ENCODE assay signal across 8 cellular contexts in genomic region chr21:44455524-44456206, GRCh38. TPM values are rescaled to one million over a fixed set of nuclear protein-coding genes. Genes with fewer than 3 reads are reported as not detected.
DNase-seq lines count a peak whose midpoint lies in the region; ATAC-seq, FAIRE-seq and TF ChIP-seq lines count a peak whose summit lies in the region.

No MANE protein-coding gene starts in this region.

- peaks cover 5% of the 10 kb centered on the region for H3K4me1 Mint-ChIP-seq in T-helper 17 cell

- peak overlapping the region; percentile 82 for H3K4me3 Mint-ChIP-seq in T-helper 17 cell

- H2AK5ac ChIP-seq in H1 (ENCODE audit: low read depth, low read length): no peak overlapping the region

- H3K4me1 ChIP-seq in H1 (replicated peaks in 1 of 4; ENCODE audit: control insufficient read depth in 3 of 4, insufficient read depth in 4 of 4, low read length in 3 of 4) (peaks cover 0 to 5% (median 2%) of the 10 kb centered on the region in 4 experiments; a peak in 3 of 7 replicates), mucosa of descending colon (ENCODE audit: low read depth) (peaks cover 6% of the 10 kb centered on the region), suprapubic skin (peaks cover 9% of the 10 kb centered on the region)

- H3K14ac ChIP-seq in H1 (ENCODE audit: insufficient read length): no peak overlapping the region

- no peaks in the 10 kb centered on the region for H3K79me2 ChIP-seq in H1 (ENCODE audit: control insufficient read depth in 1 of 2, insufficient read depth in 2 of 2, low read length in 2 of 2)

- no peaks in the 10 kb centered on the region for H3K79me1 ChIP-seq in H1 (ENCODE audit: low read depth, low read length)

- TF ChIP-seq RAD21 in H1 (IDR thresholded peaks at IDR 0.05 in 1 of 2, conservative IDR thresholded peaks at IDR 0.05 in 1 of 2; ENCODE audit: low read depth in 2 of 2, low read length in 2 of 2): peak; percentile 17 to 35; a peak in 2 of 4 replicates

- no peak overlapping the region for H4K91ac ChIP-seq in H1 (replicated peaks; ENCODE audit: insufficient read length, low read length)

- FAIRE-seq in H1 (lab: Jason Lieb, UNC): no peak

- no peak overlapping the region for H2AFZ ChIP-seq in H1 (ENCODE audit: low read length)

- H3K9me3 ChIP-seq in T-helper 17 cell (ENCODE audit: control insufficient read depth, low read length, poor library complexity, severe bottlenecking) (no peaks in the 10 kb centered on the region), H1 (ENCODE audit: insufficient read depth in 2 of 2, low read depth in 1 of 2, low read length in 1 of 2) (no peaks in the 10 kb centered on the region), mucosa of descending colon (no peaks in the 10 kb centered on the region), suprapubic skin (no peaks in the 10 kb centered on the region)

- H3K23ac ChIP-seq in H1 (ENCODE audit: insufficient read length): no peak overlapping the region

- intact Hi-C loops in mucosa of descending colon (cut with DNase I, micrococcal nuclease): no loop called here

- DNase-seq in ELR (ENCODE audit: low read depth): peak; percentile 4
- DNase-seq in HT-29 (ENCODE audit: low spot score): peak; percentile 7
- DNase-seq in T-helper 17 cell: no peak
- DNase-seq in H1 (ENCODE audit: low read depth in 1 of 2, low spot score in 2 of 2): peak in 1 of 2 experiments; percentile 69
- DNase-seq in mucosa of descending colon: peak; percentile 58 to 75 (median 67)
- no peak for DNase-seq in suprapubic skin (ENCODE audit: low spot score in 2 of 2)
- no peak for DNase-seq in globus pallidus (ENCODE audit: low spot score)
- no peak for DNase-seq in A172 (ENCODE audit: low spot score)

- no peak for TF ChIP-seq POLR2A in H1 (IDR thresholded peaks at IDR 0.05; ENCODE audit: control extremely low read depth in 1 of 2, low read depth in 2 of 2, low read length in 2 of 2)
- no peak for TF ChIP-seq POLR2A in suprapubic skin (IDR thresholded peaks at IDR 0.05)

- no peak overlapping the region for H3K27ac Mint-ChIP-seq in T-helper 17 cell

- H3K4me3 ChIP-seq in H1 (ENCODE audit: extremely low read depth in 1 of 4, insufficient read depth in 2 of 4, low read depth in 3 of 4, low read length in 4 of 4): peak overlapping the region; percentile 40 to 74 (median 50)
- peak overlapping the region; percentile 38 for H3K4me3 ChIP-seq in mucosa of descending colon
- H3K4me3 ChIP-seq in suprapubic skin: peak overlapping the region; percentile 83

- TF ChIP-seq CTCF in H1 (IDR thresholded peaks at IDR 0.05; ENCODE audit: control extremely low read depth in 1 of 3, insufficient read depth in 1 of 3, low read depth in 1 of 3, low read length in 3 of 3) (peak in 2 of 3 experiments; percentile 1 to 11; a peak in 1 of 4 replicates), mucosa of descending colon (IDR thresholded peaks at IDR 0.05) (no peak), suprapubic skin (IDR thresholded peaks at IDR 0.05) (no peak)

- no peak overlapping the region for H4K8ac ChIP-seq in H1 (ENCODE audit: extremely low read depth, insufficient read depth, low read length)

- H3K27ac ChIP-seq in H1 (ENCODE audit: low read depth, low read length) (no peak overlapping the region), suprapubic skin (no peak overlapping the region)

- H2BK15ac ChIP-seq in H1 (ENCODE audit: low read length): no peak overlapping the region

- TF ChIP-seq EP300 in H1 (IDR thresholded peaks at IDR 0.05; ENCODE audit: borderline replicate concordance in 1 of 2, low read depth in 2 of 2, low read length in 2 of 2) (no peak), suprapubic skin (IDR thresholded peaks at IDR 0.05) (no peak)

- CTCF ChIA-PET in H1 (lab: Charles Lee; ENCODE audit: partially characterized antibody): interaction anchor here (0.6 to 2.4 kb wide), 9 partner anchors 14 to 188 kb away, joined by 3 to 7 read pairs (median 3); no protein-coding TSS in a partner anchor

- H2BK20ac ChIP-seq in H1 (ENCODE audit: low read length): no peak overlapping the region

- peaks cover 5% of the 10 kb centered on the region; the same call in 1 of the 2 replicates for H3K23me2 ChIP-seq in H1 (ENCODE audit: low read depth, low read length)

- no peak overlapping the region for H3K18ac ChIP-seq in H1 (ENCODE audit: extremely low read depth, low read length)

- H3K36me3 ChIP-seq in H1 (ENCODE audit: control insufficient read depth in 2 of 4, insufficient read depth in 4 of 4, low read length in 3 of 4) (no peaks in the 10 kb centered on the region), mucosa of descending colon (ENCODE audit: low read depth) (no peaks in the 10 kb centered on the region), suprapubic skin (no peaks in the 10 kb centered on the region)

- no peak overlapping the region for H2BK5ac ChIP-seq in H1 (ENCODE audit: low read depth, low read length)

- ATAC-seq in T-helper 17 cell: peak; percentile 57
- ATAC-seq in mucosa of descending colon: peak; percentile 69

- no peak overlapping the region for H3K56ac ChIP-seq in H1 (replicated peaks; ENCODE audit: insufficient read length, low read depth, low read length)

- H3K27me3 ChIP-seq in H1 (replicated peaks in 1 of 4; ENCODE audit: control insufficient read depth in 3 of 4, extremely low read depth in 1 of 4, insufficient read depth in 3 of 4, low read length in 3 of 4) (peaks cover 0 to 11% (median 4%) of the 10 kb centered on the region in 4 experiments; a peak in 4 of 7 replicates), suprapubic skin (peaks cover 2% of the 10 kb centered on the region)

- no peak overlapping the region for H3K9ac ChIP-seq in H1 (replicated peaks in 1 of 4; ENCODE audit: extremely low read depth in 1 of 4, low read depth in 3 of 4, low read length in 3 of 4)

- H3K4ac ChIP-seq in H1 (replicated peaks; ENCODE audit: insufficient read length, low read depth, low read length): no peak overlapping the region

- H4K20me1 ChIP-seq in H1 (replicated peaks in 1 of 2; ENCODE audit: control insufficient read depth in 1 of 2, insufficient read depth in 2 of 2, low read length in 2 of 2): peaks cover 0 to 5% of the 10 kb centered on the region in 2 experiments

- POLR2A ChIA-PET in H1 (lab: Charles Lee; ENCODE audit: partially characterized antibody): no interaction called here

- peaks cover 5% of the 10 kb centered on the region for H3K27me3 Mint-ChIP-seq in T-helper 17 cell

- H3K36me3 Mint-ChIP-seq in T-helper 17 cell (ENCODE audit: low read depth): no peaks in the 10 kb centered on the region

- H4K5ac ChIP-seq in H1 (ENCODE audit: insufficient read length, low read depth, low read length): no peak overlapping the region

- H3K4me2 ChIP-seq in H1 (ENCODE audit: insufficient read depth in 1 of 2, low read depth in 2 of 2, low read length in 2 of 2): peak overlapping the region; percentile 74 to 93

- H2BK12ac ChIP-seq in H1 (ENCODE audit: low read depth, low read length): no peak overlapping the region

- WGBS in H1 (ENCODE audit: extremely low coverage in 1 of 2, insufficient coverage in 1 of 2, insufficient read length in 1 of 2, insufficient replicate concordance in 2 of 2, low coverage in 1 of 2, low lambda C conversion rate in 2 of 2, missing lambda C conversion rate in 1 of 2), 2 experiments: 3% methylated on average over 13 of the region's 71 CpGs; no CpG with 5 or more reads in 1 of the 2 experiments
- no CpG with 5 or more reads among the region's 71 CpGs for WGBS in suprapubic skin

- H2BK120ac ChIP-seq in H1 (replicated peaks; ENCODE audit: low read depth, low read length): no peak overlapping the region

TF ChIP-seq in H1, 55 proteins besides CTCF, POLR2A, EP300 and RAD21 (continues in another document):
- TF ChIP-seq, protein P1, sequence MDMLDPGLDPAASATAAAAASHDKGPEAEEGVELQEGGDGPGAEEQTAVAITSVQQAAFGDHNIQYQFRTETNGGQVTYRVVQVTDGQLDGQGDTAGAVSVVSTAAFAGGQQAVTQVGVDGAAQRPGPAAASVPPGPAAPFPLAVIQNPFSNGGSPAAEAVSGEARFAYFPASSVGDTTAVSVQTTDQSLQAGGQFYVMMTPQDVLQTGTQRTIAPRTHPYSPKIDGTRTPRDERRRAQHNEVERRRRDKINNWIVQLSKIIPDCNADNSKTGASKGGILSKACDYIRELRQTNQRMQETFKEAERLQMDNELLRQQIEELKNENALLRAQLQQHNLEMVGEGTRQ (IDR thresholded peaks at IDR 0.05; ENCODE audit: low read length): peak; percentile 44; the same call in 1 of the 2 replicates
- no peak for TF ChIP-seq KDM5A (IDR thresholded peaks at IDR 0.05; ENCODE audit: low read length)
- no peak for TF ChIP-seq MAFK (IDR thresholded peaks at IDR 0.05; ENCODE audit: low read depth, low read length)
- TF ChIP-seq, protein P2, sequence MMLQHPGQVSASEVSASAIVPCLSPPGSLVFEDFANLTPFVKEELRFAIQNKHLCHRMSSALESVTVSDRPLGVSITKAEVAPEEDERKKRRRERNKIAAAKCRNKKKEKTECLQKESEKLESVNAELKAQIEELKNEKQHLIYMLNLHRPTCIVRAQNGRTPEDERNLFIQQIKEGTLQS (IDR thresholded peaks at IDR 0.05; ENCODE audit: insufficient read depth, low read depth, low read length): 0 out of 2 replicates have a peak, but pooled peaks have one; percentile 15
- TF ChIP-seq SP2 (IDR thresholded peaks at IDR 0.05; ENCODE audit: low read length): no peak
- no peak for TF ChIP-seq RBBP5 (IDR thresholded peaks at IDR 0.05; ENCODE audit: borderline replicate concordance, low read depth, low read length)
- TF ChIP-seq CBX8 (IDR thresholded peaks at IDR 0.05; ENCODE audit: borderline replicate concordance, low read depth, low read length): no peak
- TF ChIP-seq GABPA (IDR thresholded peaks at IDR 0.05; ENCODE audit: borderline replicate concordance, insufficient read depth, low read length): no peak

RNA-seq across cellular contexts. Expression of gene LRRC3, which starts 0.4 kb away (rescaled TPM):
- 0.08 and 0.10 TPM in 2 replicates for total RNA-seq in HT-29 (2014; rRNA removed; shearing (Covaris generic))
- total RNA-seq in T-helper 17 cell (1 to 10 TPM in 1 of 2 donors, under 1 TPM in 1; 0.85 to 1.0 TPM), mucosa of descending colon (10 to 100 TPM in 1 of 3 donors, 1 to 10 TPM in 2; 2.1 to 17.9 (median 2.7) TPM), suprapubic skin (1 to 10 TPM; 3.9 to 6.2 (median 4.7) TPM)
- 5.4 and 5.9 TPM in 2 replicates for total RNA-seq in H1 (2021; fragmentation: NEBNext Ultra II Directional; extraction: Animal tissue kit (Norgen Biotek cat#: 25700))
- polyA plus RNA-seq in H1 (2011; rRNA removed): 3.1 and 4.7 TPM in 2 replicates
- 2.7 TPM for polyA plus RNA-seq in H1 (2011; cell fraction: cytosol; rRNA removed)
- 3.4 TPM for polyA plus RNA-seq in H1 (2011; cell fraction: nucleus; rRNA removed)
- polyA plus RNA-seq in H1 (2012, experiment 1 of 2): 2.7 to 3.3 TPM (median 3.0 TPM) in 4 replicates
- 2.7 TPM for polyA plus RNA-seq in H1 (2012, experiment 2 of 2)
- 4.4 TPM for polyA plus RNA-seq in H1 (2013, experiment 1 of 2)
- polyA plus RNA-seq in H1 (2013, experiment 2 of 2): 4.9 TPM
- polyA minus RNA-seq in H1 (2011; rRNA and poly(A)+ RNA removed): 2.8 and 3.0 TPM in 2 replicates
- 3.1 TPM for polyA minus RNA-seq in H1 (2011; cell fraction: cytosol; rRNA and poly(A)+ RNA removed)
- polyA minus RNA-seq in H1 (2011; cell fraction: nucleus; rRNA and poly(A)+ RNA removed): 3.7 TPM
- 0.50 and 1.5 TPM in 2 replicates for total RNA-seq in A172 (2014; rRNA removed; shearing (Covaris generic))

Comparison
In these comparisons a context has a peak if more than half of its experiments do, and no peak if none do; other contexts are left out.
1. DNase-seq: peak in ELR (single experiment), HT-29 (single experiment) and mucosa of descending colon (3 of 3); none in T-helper 17 cell (0 of 3), suprapubic skin (0 of 2), globus pallidus (single experiment) and A172 (single experiment).
2. CTCF ChIP-seq: peak in H1 (2 of 3); none in mucosa of descending colon (single experiment) and suprapubic skin (0 of 2).
3. Peak in every context shown above with its lines, with median percentiles within 50 percentile points of each other: H3K4me3 ChIP-seq.